21 cellular contexts compared by ENCODE assay signal in the genomic region with DNA sequence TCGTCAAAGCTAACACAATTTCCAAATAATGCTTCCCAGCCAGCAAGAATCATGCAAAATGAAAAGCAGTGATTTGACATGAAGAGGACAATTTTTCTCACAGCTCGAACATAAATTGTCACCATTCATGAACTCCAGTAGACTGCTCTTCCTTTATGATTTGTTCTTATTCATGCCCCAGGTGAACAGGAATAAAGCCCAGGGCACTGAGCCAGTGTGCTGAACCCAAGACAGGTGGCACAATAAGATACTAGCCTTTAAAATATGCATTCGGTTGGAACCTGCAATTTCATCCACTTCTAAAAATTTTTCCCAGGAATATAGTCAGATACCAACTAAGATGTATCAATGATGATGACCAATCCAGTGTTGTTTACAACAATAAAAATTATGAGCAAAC.
"Had no signal": no experiment of that assay in that cellular context is flagged by ENCODE, and none has a peak within 500 bp of the region (broad histone marks: within the 10 kb centered on the region; RNA-seq: fewer than 3 reads in every experiment).

No MANE protein-coding gene starts in this region.

- ATAC-seq: effector memory CD8-positive, alpha-beta T cell; esophagus mucosa; foreskin keratinocyte; gastroesophageal sphincter; heart left ventricle; left colon; left lung; left ventricle myocardium superior; lower lobe of right lung; naive thymus-derived CD4-positive, alpha-beta T cell; natural killer cell had no signal

- DNase-seq: effector CD8-positive, alpha-beta T cell; effector memory CD8-positive, alpha-beta T cell; endodermal cell; erythroblast; foreskin keratinocyte; heart left ventricle; hypothalamus; immature natural killer cell; islet precursor cell; kidney; kidney glomerular epithelial cell; left colon; left lung; left ventricle myocardium superior; lower lobe of right lung; mesendoderm; midbrain; naive thymus-derived CD4-positive, alpha-beta T cell; natural killer cell had no signal
